21 cellular contexts compared by ENCODE assay signal in genomic region chr5:135973323-135974018, GRCh38. TPM values are rescaled to one million over a fixed set of nuclear protein-coding genes. Genes with fewer than 3 reads are reported as not detected.
DNase-seq lines count a peak whose midpoint lies in the region; ATAC-seq and TF ChIP-seq lines count a peak whose summit lies in the region.
"Had no signal": no experiment of that assay in that cellular context is flagged by ENCODE, and none has a peak within 500 bp of the region (broad histone marks: within the 10 kb centered on the region; RNA-seq: fewer than 3 reads in every experiment).

No MANE protein-coding gene starts in this region.

- TF ChIP-seq POLR2A in right lobe of liver (IDR thresholded peaks at IDR 0.05): no peak

- H3K27me3 Mint-ChIP-seq in progenitor cell of endocrine pancreas: peaks cover 32% of the 10 kb centered on the region

- peaks cover 0 to 46% (median 17%) of the 10 kb centered on the region in 4 donors for H3K4me1 ChIP-seq in right lobe of liver

- no peak overlapping the region for H3K27ac Mint-ChIP-seq in progenitor cell of endocrine pancreas
- H3K27ac Mint-ChIP-seq: stimulated activated naive CD8-positive, alpha-beta T cell treated with anti-CD3 and anti-CD28 coated beads, Interleukin-15, amount 100 ng/mL, for 72 hours had no signal

- no peaks in the 10 kb centered on the region for H3K27me3 ChIP-seq in right lobe of liver
- H3K27me3 ChIP-seq: esophagus muscularis mucosa, vagina had no signal

- DNase-seq in AG09319 (ENCODE audit: extremely low read depth, low read depth) (peak; percentile 94), LHCN-M2 (ENCODE audit: low read depth) (peak; percentile 37), epithelial cell of proximal tubule (ENCODE audit: low read depth) (peak; percentile 92), right lobe of liver (peak; percentile 67 to 93 (median 82)), amniotic stem cell (lab: John Stamatoyannopoulos, UW) (no peak), putamen (ENCODE audit: low spot score) (no peak), progenitor cell of endocrine pancreas (ENCODE audit: low spot score, unreplicated experiment) (no peak)
- DNase-seq: activated CD4-positive, alpha-beta T cell treated with anti-CD3 and anti-CD28 coated beads for 4 hours; activated T-cell treated with anti-CD3 and anti-CD28 coated beads for 4 hours; DMS 273 treated with DMSO at 0.1 percent for 48 hours; mesendoderm; NCI-H1694; NCI-H524; stimulated activated naive CD8-positive, alpha-beta T cell treated with anti-CD3 and anti-CD28 coated beads, Interleukin-15, amount 100 ng/mL, for 72 hours had no signal

- ATAC-seq in right lobe of liver (peak; percentile 70 to 88 (median 78)), GM18858 (IDR thresholded peaks at IDR 0.05; ENCODE audit: unreplicated experiment) (no peak)
- ATAC-seq: Panc1; stimulated activated naive CD8-positive, alpha-beta T cell treated with anti-CD3 and anti-CD28 coated beads, Interleukin-15, amount 100 ng/mL, for 72 hours had no signal

- TF ChIP-seq CTCF in AG09319 (IDR thresholded peaks at IDR 0.05; ENCODE audit: low read depth, low read length) (no peak; the same call in none of the 2 replicates), epithelial cell of proximal tubule (conservative IDR thresholded peaks at IDR 0.05; ENCODE audit: low read depth, low read length) (no peak), right lobe of liver (IDR thresholded peaks at IDR 0.05) (peak in 1 of 4 donors; percentile 6), progenitor cell of endocrine pancreas (IDR thresholded peaks at IDR 0.05; ENCODE audit: unreplicated experiment) (no peak)

- intact Hi-C loops in right lobe of liver (cut with DNase I): loop anchor here in 1 of 2 donors (10.0 kb wide), 1 partner anchor 81 kb away; no protein-coding TSS in a partner anchor

- no peaks in the 10 kb centered on the region for H3K9me3 ChIP-seq in right lobe of liver
- H3K9me3 ChIP-seq: esophagus muscularis mucosa, neutrophil, vagina had no signal

- 30% methylated on average over 1 of the region's 2 CpGs for WGBS in right lobe of liver (ENCODE audit: insufficient coverage, low coverage, low lambda C conversion rate, missing lambda C conversion rate)

- H3K9me3 Mint-ChIP-seq in progenitor cell of endocrine pancreas (ENCODE audit: low read depth): peaks cover 3% of the 10 kb centered on the region

- H3K4me3 ChIP-seq in epithelial cell of proximal tubule (ENCODE audit: low read depth, low read length) (no peak overlapping the region), right lobe of liver (no peak overlapping the region)
- H3K4me3 ChIP-seq: esophagus muscularis mucosa, vagina had no signal

- H3K4me1 Mint-ChIP-seq in progenitor cell of endocrine pancreas (ENCODE audit: low read depth): no peaks in the 10 kb centered on the region
- H3K4me1 Mint-ChIP-seq: stimulated activated naive CD8-positive, alpha-beta T cell treated with anti-CD3 and anti-CD28 coated beads, Interleukin-15, amount 100 ng/mL, for 72 hours had no signal

- H3K36me3 ChIP-seq in right lobe of liver: no peaks in the 10 kb centered on the region
- H3K36me3 ChIP-seq: esophagus muscularis mucosa, neutrophil, vagina had no signal

- no peak overlapping the region for H3K4me3 Mint-ChIP-seq in progenitor cell of endocrine pancreas (ENCODE audit: low read depth)
- H3K4me3 Mint-ChIP-seq: stimulated activated naive CD8-positive, alpha-beta T cell treated with anti-CD3 and anti-CD28 coated beads, Interleukin-15, amount 100 ng/mL, for 72 hours had no signal

- H3K36me3 Mint-ChIP-seq in progenitor cell of endocrine pancreas (ENCODE audit: insufficient read depth): no peaks in the 10 kb centered on the region

- H3K27ac ChIP-seq in right lobe of liver: peak overlapping the region; percentile 72 to 98 (median 87)
- H3K27ac ChIP-seq: esophagus muscularis mucosa, neutrophil, vagina had no signal

RNA-seq across cellular contexts. Expression of gene LECT2, which starts 18.7 kb away (rescaled TPM):
- total RNA-seq in LHCN-M2 (2014; rRNA removed) (not detected in 2 replicates), epithelial cell of proximal tubule (not detected in 2 replicates), right lobe of liver (10 to 100 TPM in 5 of 6 experiments, 1 to 10 TPM in 1; 6.0 to 66.7 (median 43.7) TPM), progenitor cell of endocrine pancreas (not detected in 2 replicates)
- not detected for polyA plus RNA-seq in LHCN-M2 (2012)
- total RNA-seq: esophagus muscularis mucosa; T-helper 2 cell treated with Interferon-gamma antibody and Interleukin-4, amounts not matched to agents 100 ng/mL and 5 ng/mL, for 36 hours; vagina had no signal
- polyA plus RNA-seq: AG04450 had no signal

RNA-seq across cellular contexts. Expression of gene TGFBI, which starts 55.3 kb away (rescaled TPM):
- 2,144 and 3,512 TPM in 2 replicates for total RNA-seq in LHCN-M2 (2014; rRNA removed)
- polyA plus RNA-seq in LHCN-M2 (2012): 1,513 TPM
- 336 and 371 TPM in 2 replicates for total RNA-seq in epithelial cell of proximal tubule
- 100 to 1,000 TPM in 3 of 6 experiments, 10 to 100 TPM in 3; 30.7 to 143 (median 87.2) TPM for total RNA-seq in right lobe of liver
- total RNA-seq in progenitor cell of endocrine pancreas: 2.3 and 3.8 TPM in 2 replicates

Comparison
In these comparisons a context has a peak if more than half of its experiments do, and no peak if none do; other contexts are left out.
1. DNase-seq: peak in AG09319 (single experiment), LHCN-M2 (single experiment), epithelial cell of proximal tubule (single experiment) and right lobe of liver (3 of 3); none in amniotic stem cell (single experiment), putamen (single experiment) and progenitor cell of endocrine pancreas (single experiment).